In genomic region chr19:57435062-57435978, GRCh38 we compare ENCODE assay signal across 1 cellular context.
TF ChIP-seq lines count a peak whose summit lies in the region.

TSS of gene ZNF749 (plus strand) at chr19:57435325. CDS start at chr19:57435579, 254 bp downstream.

TF ChIP-seq in H1, 55 proteins besides CTCF, POLR2A, EP300 and RAD21 (continued from another document):
- TF ChIP-seq E2F6 (IDR thresholded peaks at IDR 0.05), result 0 out of 2 replicates have a peak, but pooled peaks have one; percentile 23
- TF ChIP-seq SIRT6 (IDR thresholded peaks at IDR 0.05; ENCODE audit: low read length), result no peak
- TF ChIP-seq SRF (IDR thresholded peaks at IDR 0.05; ENCODE audit: low read depth, low read length), result no peak
- no peak for TF ChIP-seq BACH1 (IDR thresholded peaks at IDR 0.05; ENCODE audit: low read length)
- TF ChIP-seq, protein P1, sequence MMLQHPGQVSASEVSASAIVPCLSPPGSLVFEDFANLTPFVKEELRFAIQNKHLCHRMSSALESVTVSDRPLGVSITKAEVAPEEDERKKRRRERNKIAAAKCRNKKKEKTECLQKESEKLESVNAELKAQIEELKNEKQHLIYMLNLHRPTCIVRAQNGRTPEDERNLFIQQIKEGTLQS (IDR thresholded peaks at IDR 0.05; ENCODE audit: insufficient read depth, low read depth, low read length), result no peak
- TF ChIP-seq RXRA (IDR thresholded peaks at IDR 0.05; ENCODE audit: insufficient read depth, low read depth, low read length), result no peak
- TF ChIP-seq JUND (IDR thresholded peaks at IDR 0.05; ENCODE audit: low read length), result no peak
- TF ChIP-seq JUN (IDR thresholded peaks at IDR 0.05; ENCODE audit: low read depth, low read length), result no peak
- TF ChIP-seq TCF12 (IDR thresholded peaks at IDR 0.05; ENCODE audit: low read depth, low read length), result no peak
- no peak for TF ChIP-seq TAF7 (optimal IDR thresholded peaks at IDR 0.05; ENCODE audit: borderline replicate concordance, low read depth, low read length)
- TF ChIP-seq HDAC2 (IDR thresholded peaks at IDR 0.05; ENCODE audit: borderline replicate concordance in 1 of 2, low read depth in 2 of 2, low read length in 2 of 2), result no peak
- no peak for TF ChIP-seq SUZ12 (IDR thresholded peaks at IDR 0.05; ENCODE audit: low read length)
- no peak for TF ChIP-seq CHD7 (IDR thresholded peaks at IDR 0.05; ENCODE audit: insufficient replicate concordance, low read length)
- no peak for TF ChIP-seq RFX5 (IDR thresholded peaks at IDR 0.05; ENCODE audit: borderline replicate concordance, low read depth, low read length)
- TF ChIP-seq CEBPB (IDR thresholded peaks at IDR 0.05; ENCODE audit: low read depth, low read length), result no peak
- no peak for TF ChIP-seq RNF2 (IDR thresholded peaks at IDR 0.05; ENCODE audit: borderline replicate concordance, low read depth, low read length, missing control alignments, poor library complexity, severe bottlenecking)
- TF ChIP-seq RBBP5 (IDR thresholded peaks at IDR 0.05; ENCODE audit: borderline replicate concordance, low read depth, low read length), result no peak
- TF ChIP-seq, protein P2, sequence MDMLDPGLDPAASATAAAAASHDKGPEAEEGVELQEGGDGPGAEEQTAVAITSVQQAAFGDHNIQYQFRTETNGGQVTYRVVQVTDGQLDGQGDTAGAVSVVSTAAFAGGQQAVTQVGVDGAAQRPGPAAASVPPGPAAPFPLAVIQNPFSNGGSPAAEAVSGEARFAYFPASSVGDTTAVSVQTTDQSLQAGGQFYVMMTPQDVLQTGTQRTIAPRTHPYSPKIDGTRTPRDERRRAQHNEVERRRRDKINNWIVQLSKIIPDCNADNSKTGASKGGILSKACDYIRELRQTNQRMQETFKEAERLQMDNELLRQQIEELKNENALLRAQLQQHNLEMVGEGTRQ (IDR thresholded peaks at IDR 0.05; ENCODE audit: low read length), result no peak
- TF ChIP-seq CBX5 (IDR thresholded peaks at IDR 0.05; ENCODE audit: low read depth, low read length), result no peak
- TF ChIP-seq CHD1 (IDR thresholded peaks at IDR 0.05; ENCODE audit: low read depth, low read length), result no peak
- no peak for TF ChIP-seq EZH2 (IDR thresholded peaks at IDR 0.05; ENCODE audit: low read depth, low read length, severe bottlenecking)
- peak; percentile 72; the same call in 1 of the 2 replicates for TF ChIP-seq EGR1 (IDR thresholded peaks at IDR 0.05; ENCODE audit: borderline replicate concordance, low read depth, low read length)
- no peak for TF ChIP-seq BRCA1 (IDR thresholded peaks at IDR 0.05; ENCODE audit: low read depth, low read length)
- TF ChIP-seq ATF2 (IDR thresholded peaks at IDR 0.05; ENCODE audit: low read length), result no peak
- TF ChIP-seq KDM5A (IDR thresholded peaks at IDR 0.05; ENCODE audit: low read length), result no peak
- TF ChIP-seq KDM4A (IDR thresholded peaks at IDR 0.05; ENCODE audit: low read depth, low read length, severe bottlenecking), result no peak
- TF ChIP-seq TEAD4 (IDR thresholded peaks at IDR 0.05; ENCODE audit: low read depth, low read length), result no peak
- TF ChIP-seq POU5F1 (IDR thresholded peaks at IDR 0.05; ENCODE audit: low read depth, low read length), result no peak
- TF ChIP-seq CHD2 (IDR thresholded peaks at IDR 0.05; ENCODE audit: low read length), result peak; percentile 71
- TF ChIP-seq POLR2AphosphoS5 (IDR thresholded peaks at IDR 0.05; ENCODE audit: low read depth, low read length), result peak; percentile 77
- peak in 1 of 2 experiments; percentile 62; a peak in 1 of 4 replicates for TF ChIP-seq SIN3A (conservative IDR thresholded peaks at IDR 0.05 in 1 of 2, IDR thresholded peaks at IDR 0.05 in 1 of 2; ENCODE audit: low read depth in 1 of 2, low read length in 2 of 2)
- TF ChIP-seq SP2 (IDR thresholded peaks at IDR 0.05; ENCODE audit: low read length), result no peak
- TF ChIP-seq HDAC6 (IDR thresholded peaks at IDR 0.05; ENCODE audit: low read depth, low read length), result no peak
- no peak for TF ChIP-seq SP4 (IDR thresholded peaks at IDR 0.05; ENCODE audit: low read length)
- peak; percentile 82 for TF ChIP-seq MAX (IDR thresholded peaks at IDR 0.05)
- TF ChIP-seq FOSL1 (IDR thresholded peaks at IDR 0.05; ENCODE audit: insufficient read depth, low read depth, low read length), result no peak
- no peak for TF ChIP-seq ZNF274 (IDR thresholded peaks at IDR 0.05; ENCODE audit: borderline replicate concordance, extremely low read depth, low read length)
- TF ChIP-seq PHF8 (conservative IDR thresholded peaks at IDR 0.05; ENCODE audit: low read depth, low read length), result peak; percentile 94
- no peak for TF ChIP-seq CBX8 (IDR thresholded peaks at IDR 0.05; ENCODE audit: borderline replicate concordance, low read depth, low read length)
- TF ChIP-seq NANOG (IDR thresholded peaks at IDR 0.05; ENCODE audit: insufficient read depth, low read depth, low read length, poor library complexity, severe bottlenecking), result peak; percentile 4
- TF ChIP-seq TBP (IDR thresholded peaks at IDR 0.05; ENCODE audit: low read depth, low read length), result peak; percentile 72
- TF ChIP-seq BCL11A (IDR thresholded peaks at IDR 0.05; ENCODE audit: low read depth in 2 of 2, low read length in 2 of 2), result no peak
- TF ChIP-seq CTBP2 (IDR thresholded peaks at IDR 0.05; ENCODE audit: borderline replicate concordance, insufficient read depth, insufficient read length, low read length), result no peak
- peak; percentile 97 for TF ChIP-seq SIX5 (IDR thresholded peaks at IDR 0.05; ENCODE audit: low read depth, low read length)
- TF ChIP-seq MAFK (IDR thresholded peaks at IDR 0.05; ENCODE audit: low read depth, low read length), result no peak
- peak; percentile 70 for TF ChIP-seq SP1 (IDR thresholded peaks at IDR 0.05; ENCODE audit: low read depth, low read length)
- peak; percentile 87 for TF ChIP-seq CREB1 (IDR thresholded peaks at IDR 0.05)
- no peak for TF ChIP-seq GTF2F1 (IDR thresholded peaks at IDR 0.05; ENCODE audit: borderline replicate concordance, low read depth, low read length)
TF ChIP-seq in H1: peak in this region for 15.
